In genomic region chr1:195656780-195657179, GRCh38 we compare ENCODE assay signal across 19 cellular contexts.
"Had no signal": no experiment of that assay in that cellular context is flagged by ENCODE, and none has a peak within 500 bp of the region (broad histone marks: within the 10 kb centered on the region; RNA-seq: fewer than 3 reads in every experiment).

No MANE protein-coding gene starts in this region.

- H3K36me3 ChIP-seq: MG63 had no signal

- H3K27ac ChIP-seq: RWPE1 had no signal

- H3K9me3 ChIP-seq: MG63 had no signal

- H3K4me3 ChIP-seq: MG63 had no signal

- ATAC-seq: Panc1, PC-3, SK-N-SH treated with all-trans-retinoic acid at 6 μM for 48 hours had no signal

- DNase-seq: Karpas-422, KG1, MG63, NCI-H1092 treated with DMSO at 0.1 percent for 48 hours, NCI-H1436, NCI-H187, NCI-H2029, NCI-H2081 treated with DMSO at 0.1 percent for 48 hours, NCI-H2171, NCI-H226, NCI-H446, NCI-H510A, NCI-H524 treated with DMSO at 0.1 percent for 48 hours, NCI-H774, PC-3, SHP77 had no signal
